Comparison of ENCODE assay signal across 2 cellular contexts in genomic region chr5:65738305-65738704, GRCh38.
TF ChIP-seq lines count a peak whose summit lies in the region.

No MANE protein-coding gene starts in this region.

TF ChIP-seq in K562, 482 proteins besides CTCF, POLR2A, EP300 and RAD21:
- TF ChIP-seq ZNF121 (CRISPR knock-in tag; conservative IDR thresholded peaks at IDR 0.05) = peak; percentile 23; the same call in 1 of the 2 replicates
- no peak for TF ChIP-seq ZNF740 (CRISPR knock-in tag; IDR thresholded peaks at IDR 0.05)
- TF ChIP-seq ZNF740 (tag; IDR thresholded peaks at IDR 0.05) = no peak

TF ChIP-seq in HepG2, 621 proteins besides CTCF, POLR2A, EP300 and RAD21:
- TF ChIP-seq ZBTB33 (CRISPR knock-in tag; IDR thresholded peaks at IDR 0.05) = 0 out of 2 replicates have a peak, but pooled peaks have one; percentile 31
- TF ChIP-seq ZNF792 (CRISPR knock-in tag; IDR thresholded peaks at IDR 0.05) = no peak
- TF ChIP-seq ZC3H4 (CRISPR knock-in tag; IDR thresholded peaks at IDR 0.05; ENCODE audit: borderline replicate concordance) = no peak
- no peak for TF ChIP-seq RBM22 (optimal IDR thresholded peaks at IDR 0.05; ENCODE audit: low read length)
- no peak for TF ChIP-seq ZMYM2 (CRISPR knock-in tag; IDR thresholded peaks at IDR 0.05)
- no peak for TF ChIP-seq MLXIP (CRISPR knock-in tag; IDR thresholded peaks at IDR 0.05; ENCODE audit: borderline replicate concordance)
- TF ChIP-seq ARNT2 (CRISPR knock-in tag; IDR thresholded peaks at IDR 0.05; ENCODE audit: low read depth) = no peak
- TF ChIP-seq HOMEZ (CRISPR knock-in tag; IDR thresholded peaks at IDR 0.05; ENCODE audit: low read depth) = no peak
- TF ChIP-seq ZNF597 (CRISPR knock-in tag; IDR thresholded peaks at IDR 0.05) = no peak
- TF ChIP-seq TARDBP (CRISPR knock-in tag; IDR thresholded peaks at IDR 0.05) = no peak
- no peak for TF ChIP-seq KDM2A (CRISPR knock-in tag; IDR thresholded peaks at IDR 0.05; ENCODE audit: borderline replicate concordance, low read depth)
- TF ChIP-seq GPN1 (CRISPR knock-in tag; IDR thresholded peaks at IDR 0.05; ENCODE audit: borderline replicate concordance) = no peak
- peak; percentile 52; the same call in 1 of the 2 replicates for TF ChIP-seq ZNF770 (CRISPR knock-in tag; IDR thresholded peaks at IDR 0.05)
- TF ChIP-seq ZNF263 (CRISPR knock-in tag; IDR thresholded peaks at IDR 0.05) = no peak
- TF ChIP-seq RFXANK (CRISPR knock-in tag; IDR thresholded peaks at IDR 0.05) = no peak
- no peak for TF ChIP-seq KDM6A (CRISPR knock-in tag; IDR thresholded peaks at IDR 0.05; ENCODE audit: low read depth)
- peak; percentile 88 for TF ChIP-seq ZNF121 (CRISPR knock-in tag; IDR thresholded peaks at IDR 0.05)
